In the genomic region with DNA sequence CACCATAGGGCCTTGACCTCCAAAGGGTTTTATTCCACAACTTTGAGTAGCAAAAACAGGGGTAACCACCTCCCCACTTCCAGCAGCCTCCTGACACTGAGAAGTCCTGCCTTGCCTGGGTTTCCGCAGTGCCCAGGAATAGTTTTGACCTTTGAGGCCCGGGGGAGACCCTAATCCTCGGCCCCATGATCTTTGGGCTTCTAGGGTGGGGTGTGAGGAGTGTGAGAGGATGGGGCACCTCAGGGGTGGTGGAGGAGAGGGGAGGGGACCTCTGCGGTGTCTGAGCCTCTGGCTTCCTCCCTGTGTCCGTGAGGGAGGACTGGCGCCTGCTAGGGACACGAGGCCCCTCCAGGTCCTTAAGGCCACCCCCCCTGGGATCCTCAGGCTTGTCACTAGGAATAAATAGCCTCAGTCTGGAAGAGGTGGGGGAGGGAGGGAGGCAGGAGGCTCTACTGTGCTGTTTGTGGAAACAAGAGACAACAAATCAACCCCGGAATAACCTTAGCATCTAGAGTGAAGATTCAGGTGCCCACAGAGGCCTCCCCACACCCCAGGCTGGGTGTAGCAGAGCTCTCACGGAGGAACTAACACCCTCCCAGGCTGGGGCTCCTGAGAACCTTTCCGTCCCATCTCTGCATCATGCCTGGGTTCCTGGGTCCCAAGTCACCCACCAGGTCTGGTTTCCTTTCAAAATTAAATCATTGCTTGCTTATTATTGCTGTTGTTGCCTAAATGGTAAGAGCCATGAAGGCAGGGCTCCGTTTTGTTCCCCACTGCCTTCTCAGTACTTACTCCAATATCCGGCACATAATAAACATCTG, we compare ENCODE assay signal across 8 cellular contexts. TPM values are rescaled to one million over a fixed set of nuclear protein-coding genes. Genes with fewer than 3 reads are reported as not detected.
DNase-seq lines count a peak whose midpoint lies in the region; TF ChIP-seq lines count a peak whose summit lies in the region.
"Had no signal": no experiment of that assay in that cellular context is flagged by ENCODE, and none has a peak within 500 bp of the region (broad histone marks: within the 10 kb centered on the region; RNA-seq: fewer than 3 reads in every experiment).

No MANE protein-coding gene starts in this region.

- 79% methylated on average over 12 of the region's 12 CpGs for WGBS in liver

- H3K4me3 ChIP-seq in LNCaP clone FGC (ENCODE audit: low read depth, low read length), result peak overlapping the region; percentile 21; the same call in 1 of the 2 replicates
- no peak overlapping the region for H3K4me3 ChIP-seq in liver (ENCODE audit: low read depth in 1 of 3, low read length in 3 of 3)

- no peak for TF ChIP-seq RAD21 in liver (IDR thresholded peaks at IDR 0.05)

- DNase-seq in LNCaP clone FGC (ENCODE audit: low read depth) (no peak), ecto neural progenitor cell (ENCODE audit: low spot score) (no peak), NCI-H748 (lab: John Stamatoyannopoulos, UW; ENCODE audit: unreplicated experiment) (no peak)
- no peak for DNase-seq in stimulated activated CD4-positive, alpha-beta T cell treated with anti-CD3 and anti-CD28 coated beads, Interleukin-15, amount 100 ng/mL, for 24 hours

- H3K27ac ChIP-seq in angular gyrus (ENCODE audit: low read depth, low read length) (peak overlapping the region; percentile 40), liver (ENCODE audit: low read depth in 1 of 2, low read length in 2 of 2) (peak overlapping the region; percentile 29 to 63), temporal lobe (ENCODE audit: low read depth, low read length) (peak overlapping the region; percentile 9)

- no peaks in the 10 kb centered on the region for H3K36me3 ChIP-seq in liver (ENCODE audit: control insufficient read depth in 4 of 4, insufficient read depth in 3 of 4, low read depth in 1 of 4, low read length in 3 of 4)

- no peaks in the 10 kb centered on the region for H3K27me3 ChIP-seq in liver (ENCODE audit: control insufficient read depth in 4 of 4, insufficient read depth in 4 of 4, low read length in 3 of 4)

- no peak for TF ChIP-seq CTCF in LNCaP clone FGC (IDR thresholded peaks at IDR 0.05; ENCODE audit: control insufficient read depth, extremely low read depth, insufficient read depth)
- no peak for TF ChIP-seq CTCF in liver (IDR thresholded peaks at IDR 0.05; ENCODE audit: low read depth, low read length, missing input control)

- H3K4me1 ChIP-seq in liver (ENCODE audit: control insufficient read depth in 4 of 4, insufficient read depth in 4 of 4, low read length in 3 of 4), result peaks cover 0 to 15% (median 6%) of the 10 kb centered on the region in 4 donors

- no peak overlapping the region for H3K9ac ChIP-seq in liver (ENCODE audit: low read depth in 1 of 2, low read length in 2 of 2)

- H3K9me3 ChIP-seq in liver (ENCODE audit: control insufficient read depth in 4 of 4, low read length in 3 of 4), result no peaks in the 10 kb centered on the region
- H3K9me3 ChIP-seq: mucosa of descending colon had no signal

TF ChIP-seq in liver, 16 proteins besides CTCF, POLR2A, EP300 and RAD21:
- no peak for TF ChIP-seq JUND (IDR thresholded peaks at IDR 0.05)
- TF ChIP-seq TAF1 (conservative IDR thresholded peaks at IDR 0.05), result no peak
- TF ChIP-seq ATF3 (IDR thresholded peaks at IDR 0.05), result no peak
- no peak for TF ChIP-seq GABPA (IDR thresholded peaks at IDR 0.05 in 1 of 2, conservative IDR thresholded peaks at IDR 0.05 in 1 of 2)

RNA-seq across cellular contexts. Expression of gene FHL3, which starts 0.9 kb away (rescaled TPM):
- 1 to 10 TPM; 2.7 to 4.2 TPM for total RNA-seq in liver
- polyA plus RNA-seq in liver, result 1 to 10 TPM; 1.7 to 2.9 TPM
- 5.2 TPM for total RNA-seq in temporal lobe

RNA-seq across cellular contexts. Expression of gene UTP11, which starts 6.3 kb away (rescaled TPM):
- total RNA-seq in liver, result 10 to 100 TPM; 11.0 to 17.8 TPM
- polyA plus RNA-seq in liver, result 10 to 100 TPM; 11.0 to 12.6 TPM
- total RNA-seq in temporal lobe, result 28.5 TPM

RNA-seq across cellular contexts. Expression of gene SF3A3, which starts 16.4 kb away (rescaled TPM):
- total RNA-seq in liver (10 to 100 TPM; 30.2 to 39.6 TPM), temporal lobe (80.6 TPM)
- 10 to 100 TPM; 16.6 to 21.2 TPM for polyA plus RNA-seq in liver

RNA-seq across cellular contexts. Expression of gene POU3F1, which starts 40.4 kb away (rescaled TPM):
- total RNA-seq in liver, result not detected
- not detected for polyA plus RNA-seq in liver
- total RNA-seq in temporal lobe, result 6.1 TPM
- total RNA-seq: mucosa of descending colon had no signal

RNA-seq across cellular contexts. Expression of gene INPP5B, which starts 59.4 kb away (rescaled TPM):
- total RNA-seq in liver (10 to 100 TPM; 21.3 to 30.9 TPM), temporal lobe (10.6 TPM)
- polyA plus RNA-seq in liver, result 1 to 10 TPM; 5.0 to 5.9 TPM
